13 cellular contexts compared by ENCODE assay signal in the genomic region with DNA sequence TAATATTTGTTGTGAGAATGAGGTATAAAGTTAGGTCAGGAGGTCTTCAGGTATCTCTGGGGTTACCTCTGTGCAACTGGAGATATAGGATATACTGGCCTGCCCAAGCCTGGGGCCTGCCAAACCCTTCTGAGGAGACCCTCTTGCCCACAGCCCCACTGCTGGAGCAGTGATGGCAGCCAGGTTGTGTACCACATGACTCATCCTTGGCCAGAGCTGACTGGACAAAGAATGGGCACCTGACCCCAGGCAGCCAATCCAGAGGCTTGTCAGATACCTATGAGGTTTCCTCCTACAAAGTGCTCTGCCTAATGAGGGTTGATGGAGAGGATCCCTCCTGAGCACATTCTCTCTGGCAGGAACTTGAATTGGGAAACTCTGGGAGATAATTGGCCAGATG. TPM values are rescaled to one million over a fixed set of nuclear protein-coding genes. Genes with fewer than 3 reads are reported as not detected.
A peak's percentile ranks its signal among the peaks of the same experiment; 100 is the strongest.
DNase-seq lines count a peak whose midpoint lies in the region; ATAC-seq and TF ChIP-seq lines count a peak whose summit lies in the region.
"Had no signal": no experiment of that assay in that cellular context is flagged by ENCODE, and none has a peak within 500 bp of the region (broad histone marks: within the 10 kb centered on the region; RNA-seq: fewer than 3 reads in every experiment).

No MANE protein-coding gene starts in this region.

- DNase-seq in NCI-H2171 treated with DMSO at 0.1 percent for 48 hours (lab: John Stamatoyannopoulos, UW) (peak; percentile 60), NCI-H2171 (lab: John Stamatoyannopoulos, UW) (no peak), NCI-H69 (lab: John Stamatoyannopoulos, UW) (peak; percentile 65), foreskin keratinocyte (no peak), DMS79 treated with DMSO at 0.1 percent for 48 hours (lab: John Stamatoyannopoulos, UW) (no peak), thyroid gland (no peak), AML-193 (lab: John Stamatoyannopoulos, UW) (no peak)
- DNase-seq: ACHN; CD4-positive, alpha-beta T cell; GF-D8; H9 had no signal

- H3K4me1 ChIP-seq in foreskin keratinocyte, result peaks cover 4% of the 10 kb centered on the region
- no peaks in the 10 kb centered on the region for H3K4me1 ChIP-seq in thyroid gland

- H3K27ac ChIP-seq in foreskin keratinocyte (no peak overlapping the region), thyroid gland (no peak overlapping the region)
- H3K27ac ChIP-seq: C4-2B had no signal

- H3K27me3 ChIP-seq in foreskin keratinocyte (peaks cover 7% of the 10 kb centered on the region), thyroid gland (no peaks in the 10 kb centered on the region)

- TF ChIP-seq POLR2A in thyroid gland (IDR thresholded peaks at IDR 0.05), result no peak

- peak; percentile 17 for ATAC-seq in foreskin keratinocyte
- ATAC-seq: HepG2 had no signal

- no peaks in the 10 kb centered on the region for H3K9me3 ChIP-seq in thyroid gland

- no peaks in the 10 kb centered on the region for H3K36me3 ChIP-seq in thyroid gland

- no peak for TF ChIP-seq CTCF in foreskin keratinocyte (conservative IDR thresholded peaks at IDR 0.05)
- TF ChIP-seq CTCF in thyroid gland (IDR thresholded peaks at IDR 0.05), result no peak

- no peak overlapping the region for H3K4me3 ChIP-seq in thyroid gland (replicated peaks in 1 of 3)

- intact Hi-C loops in thyroid gland (cut with DNase I), result loop anchor here (10.0 kb wide), 2 partner anchors 253 to 473 kb away; no protein-coding TSS in a partner anchor

RNA-seq across cellular contexts. Expression of a gene that starts 56.1 kb away (rescaled TPM):
- total RNA-seq in foreskin keratinocyte (76.8 and 85.0 TPM in 2 replicates), thyroid gland (10 to 100 TPM; 12.9 to 20.9 (median 18.3) TPM)
- 69.1 and 80.7 TPM in 2 replicates for polyA plus RNA-seq in foreskin keratinocyte

Comparison
In these comparisons a context has a peak if more than half of its experiments do, and no peak if none do; other contexts are left out.
1. DNase-seq: peak in NCI-H2171 treated with DMSO at 0.1 percent for 48 hours (single experiment) and NCI-H69 (single experiment); none in NCI-H2171 (single experiment), foreskin keratinocyte (0 of 2), DMS79 treated with DMSO at 0.1 percent for 48 hours (single experiment), thyroid gland (0 of 2) and AML-193 (0 of 2).